Comparison of ENCODE assay signal across 1 cellular context in the genomic region with DNA sequence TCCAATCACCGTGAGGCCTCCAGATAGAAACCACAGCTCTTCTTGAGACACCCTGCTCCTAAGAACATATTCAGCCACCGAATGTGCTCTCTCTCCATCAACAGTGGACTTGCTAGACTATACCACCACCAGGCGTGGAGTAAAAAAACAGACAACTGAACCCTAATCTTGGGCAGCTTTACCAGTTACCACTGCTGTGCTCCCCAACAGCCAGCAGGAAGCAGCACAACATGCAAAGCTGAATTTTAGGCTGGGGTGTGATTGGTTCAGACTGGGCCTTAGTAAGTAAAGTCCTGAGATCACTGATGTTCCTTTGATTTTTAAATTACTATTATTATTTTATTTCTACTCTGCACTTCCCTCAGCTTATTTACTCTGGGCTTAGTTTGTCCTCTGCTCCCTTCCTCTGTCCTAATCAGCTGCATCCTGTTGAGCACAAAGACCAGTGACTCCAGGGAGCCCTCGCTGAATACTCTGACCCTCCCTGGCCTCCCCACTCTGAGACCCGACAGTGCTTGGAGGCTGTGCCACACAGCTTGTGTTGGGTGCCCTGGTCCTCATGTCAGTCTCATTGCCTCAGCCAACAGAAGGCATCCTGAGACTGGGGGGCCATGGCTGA.
TF ChIP-seq lines count a peak whose summit lies in the region.

No MANE protein-coding gene starts in this region.

TF ChIP-seq in HepG2, 621 proteins besides CTCF, POLR2A, EP300 and RAD21 (continued from another document):
- TF ChIP-seq, protein P1, sequence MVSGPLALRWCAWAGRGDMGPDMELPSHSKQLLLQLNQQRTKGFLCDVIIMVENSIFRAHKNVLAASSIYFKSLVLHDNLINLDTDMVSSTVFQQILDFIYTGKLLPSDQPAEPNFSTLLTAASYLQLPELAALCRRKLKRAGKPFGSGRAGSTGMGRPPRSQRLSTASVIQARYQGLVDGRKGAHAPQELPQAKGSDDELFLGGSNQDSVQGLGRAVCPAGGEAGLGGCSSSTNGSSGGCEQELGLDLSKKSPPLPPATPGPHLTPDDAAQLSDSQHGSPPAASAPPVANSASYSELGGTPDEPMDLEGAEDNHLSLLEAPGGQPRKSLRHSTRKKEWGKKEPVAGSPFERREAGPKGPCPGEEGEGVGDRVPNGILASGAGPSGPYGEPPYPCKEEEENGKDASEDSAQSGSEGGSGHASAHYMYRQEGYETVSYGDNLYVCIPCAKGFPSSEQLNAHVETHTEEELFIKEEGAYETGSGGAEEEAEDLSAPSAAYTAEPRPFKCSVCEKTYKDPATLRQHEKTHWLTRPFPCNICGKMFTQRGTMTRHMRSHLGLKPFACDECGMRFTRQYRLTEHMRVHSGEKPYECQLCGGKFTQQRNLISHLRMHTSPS (CRISPR knock-in tag; IDR thresholded peaks at IDR 0.05; ENCODE audit: low read depth) = no peak
- TF ChIP-seq CBX5 (CRISPR knock-in tag; IDR thresholded peaks at IDR 0.05; ENCODE audit: borderline replicate concordance) (0 out of 2 replicates have a peak, but pooled peaks have one; percentile 27), XRCC5 (optimal IDR thresholded peaks at IDR 0.05; ENCODE audit: low read length) (peak; percentile 62), ZNF672 (CRISPR knock-in tag; IDR thresholded peaks at IDR 0.05) (no peak), SAP130 (CRISPR knock-in tag; IDR thresholded peaks at IDR 0.05; ENCODE audit: low read depth) (0 out of 2 replicates have a peak, but pooled peaks have one; percentile 21), YEATS2 (CRISPR knock-in tag; IDR thresholded peaks at IDR 0.05; ENCODE audit: borderline replicate concordance) (0 out of 2 replicates have a peak, but pooled peaks have one; percentile 30), ZNF431 (CRISPR knock-in tag; IDR thresholded peaks at IDR 0.05; ENCODE audit: borderline replicate concordance, low read depth) (0 out of 2 replicates have a peak, but pooled peaks have one; percentile 20), RBM22 (optimal IDR thresholded peaks at IDR 0.05; ENCODE audit: low read length) (no peak), KLF13 (CRISPR knock-in tag; IDR thresholded peaks at IDR 0.05) (no peak), ZFP41 (CRISPR knock-in tag; IDR thresholded peaks at IDR 0.05; ENCODE audit: borderline replicate concordance) (no peak), NONO (IDR thresholded peaks at IDR 0.05) (no peak), NONO (CRISPR knock-in tag; conservative IDR thresholded peaks at IDR 0.05) (0 out of 2 replicates have a peak, but pooled peaks have one; percentile 21), SALL1 (CRISPR knock-in tag; IDR thresholded peaks at IDR 0.05) (0 out of 2 replicates have a peak, but pooled peaks have one; percentile 10), REPIN1 (CRISPR knock-in tag; IDR thresholded peaks at IDR 0.05; ENCODE audit: borderline replicate concordance, low read depth) (peak; percentile 55; the same call in 1 of the 2 replicates), RXRB (CRISPR knock-in tag; IDR thresholded peaks at IDR 0.05; ENCODE audit: borderline replicate concordance) (0 out of 2 replicates have a peak, but pooled peaks have one; percentile 29), PITX1 (CRISPR knock-in tag; IDR thresholded peaks at IDR 0.05) (peak; percentile 59), ZNF501 (CRISPR knock-in tag; IDR thresholded peaks at IDR 0.05) (0 out of 2 replicates have a peak, but pooled peaks have one; percentile 16), RBM39 (IDR thresholded peaks at IDR 0.05; ENCODE audit: low read depth, low read length, poor library complexity, severe bottlenecking) (no peak), PCBP2 (optimal IDR thresholded peaks at IDR 0.05; ENCODE audit: low read depth, low read length, poor library complexity, severe bottlenecking) (no peak)
- TF ChIP-seq, protein P2, sequence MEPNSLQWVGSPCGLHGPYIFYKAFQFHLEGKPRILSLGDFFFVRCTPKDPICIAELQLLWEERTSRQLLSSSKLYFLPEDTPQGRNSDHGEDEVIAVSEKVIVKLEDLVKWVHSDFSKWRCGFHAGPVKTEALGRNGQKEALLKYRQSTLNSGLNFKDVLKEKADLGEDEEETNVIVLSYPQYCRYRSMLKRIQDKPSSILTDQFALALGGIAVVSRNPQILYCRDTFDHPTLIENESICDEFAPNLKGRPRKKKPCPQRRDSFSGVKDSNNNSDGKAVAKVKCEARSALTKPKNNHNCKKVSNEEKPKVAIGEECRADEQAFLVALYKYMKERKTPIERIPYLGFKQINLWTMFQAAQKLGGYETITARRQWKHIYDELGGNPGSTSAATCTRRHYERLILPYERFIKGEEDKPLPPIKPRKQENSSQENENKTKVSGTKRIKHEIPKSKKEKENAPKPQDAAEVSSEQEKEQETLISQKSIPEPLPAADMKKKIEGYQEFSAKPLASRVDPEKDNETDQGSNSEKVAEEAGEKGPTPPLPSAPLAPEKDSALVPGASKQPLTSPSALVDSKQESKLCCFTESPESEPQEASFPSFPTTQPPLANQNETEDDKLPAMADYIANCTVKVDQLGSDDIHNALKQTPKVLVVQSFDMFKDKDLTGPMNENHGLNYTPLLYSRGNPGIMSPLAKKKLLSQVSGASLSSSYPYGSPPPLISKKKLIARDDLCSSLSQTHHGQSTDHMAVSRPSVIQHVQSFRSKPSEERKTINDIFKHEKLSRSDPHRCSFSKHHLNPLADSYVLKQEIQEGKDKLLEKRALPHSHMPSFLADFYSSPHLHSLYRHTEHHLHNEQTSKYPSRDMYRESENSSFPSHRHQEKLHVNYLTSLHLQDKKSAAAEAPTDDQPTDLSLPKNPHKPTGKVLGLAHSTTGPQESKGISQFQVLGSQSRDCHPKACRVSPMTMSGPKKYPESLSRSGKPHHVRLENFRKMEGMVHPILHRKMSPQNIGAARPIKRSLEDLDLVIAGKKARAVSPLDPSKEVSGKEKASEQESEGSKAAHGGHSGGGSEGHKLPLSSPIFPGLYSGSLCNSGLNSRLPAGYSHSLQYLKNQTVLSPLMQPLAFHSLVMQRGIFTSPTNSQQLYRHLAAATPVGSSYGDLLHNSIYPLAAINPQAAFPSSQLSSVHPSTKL (CRISPR knock-in tag; IDR thresholded peaks at IDR 0.05) = 0 out of 2 replicates have a peak, but pooled peaks have one; percentile 31
- TF ChIP-seq, protein P3, sequence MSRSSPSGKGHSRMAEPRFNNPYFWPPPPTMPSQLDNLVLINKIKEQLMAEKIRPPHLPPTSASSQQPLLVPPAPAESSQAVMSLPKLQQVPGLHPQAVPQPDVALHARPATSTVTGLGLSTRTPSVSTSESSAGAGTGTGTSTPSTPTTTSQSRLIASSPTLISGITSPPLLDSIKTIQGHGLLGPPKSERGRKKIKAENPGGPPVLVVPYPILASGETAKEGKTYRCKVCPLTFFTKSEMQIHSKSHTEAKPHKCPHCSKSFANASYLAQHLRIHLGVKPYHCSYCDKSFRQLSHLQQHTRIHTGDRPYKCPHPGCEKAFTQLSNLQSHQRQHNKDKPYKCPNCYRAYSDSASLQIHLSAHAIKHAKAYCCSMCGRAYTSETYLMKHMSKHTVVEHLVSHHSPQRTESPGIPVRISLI (CRISPR knock-in tag; IDR thresholded peaks at IDR 0.05; ENCODE audit: borderline replicate concordance) = peak; percentile 71; the same call in 1 of the 2 replicates
- TF ChIP-seq, protein P4, sequence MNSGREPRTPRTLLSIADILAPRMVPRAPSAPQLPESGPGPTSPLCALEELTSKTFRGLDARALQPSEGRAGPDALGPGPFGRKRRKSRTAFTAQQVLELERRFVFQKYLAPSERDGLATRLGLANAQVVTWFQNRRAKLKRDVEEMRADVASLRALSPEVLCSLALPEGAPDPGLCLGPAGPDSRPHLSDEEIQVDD (CRISPR knock-in tag; IDR thresholded peaks at IDR 0.05; ENCODE audit: borderline replicate concordance) = peak; percentile 22; the same call in 1 of the 2 replicates
- TF ChIP-seq, protein P5, sequence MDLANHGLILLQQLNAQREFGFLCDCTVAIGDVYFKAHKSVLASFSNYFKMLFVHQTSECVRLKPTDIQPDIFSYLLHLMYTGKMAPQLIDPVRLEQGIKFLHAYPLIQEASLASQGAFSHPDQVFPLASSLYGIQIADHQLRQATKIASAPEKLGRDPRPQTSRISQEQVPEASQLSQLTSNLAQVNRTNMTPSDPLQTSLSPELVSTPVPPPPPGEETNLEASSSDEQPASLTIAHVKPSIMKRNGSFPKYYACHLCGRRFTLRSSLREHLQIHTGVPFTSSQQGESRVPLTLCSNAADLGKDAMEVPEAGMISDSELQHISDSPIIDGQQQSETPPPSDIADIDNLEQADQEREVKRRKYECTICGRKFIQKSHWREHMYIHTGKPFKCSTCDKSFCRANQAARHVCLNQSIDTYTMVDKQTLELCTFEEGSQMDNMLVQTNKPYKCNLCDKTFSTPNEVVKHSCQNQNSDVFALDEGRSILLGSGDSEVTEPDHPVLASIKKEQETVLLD (CRISPR knock-in tag; IDR thresholded peaks at IDR 0.05; ENCODE audit: low read depth) = 0 out of 2 replicates have a peak, but pooled peaks have one; percentile 30
- TF ChIP-seq, protein P6, sequence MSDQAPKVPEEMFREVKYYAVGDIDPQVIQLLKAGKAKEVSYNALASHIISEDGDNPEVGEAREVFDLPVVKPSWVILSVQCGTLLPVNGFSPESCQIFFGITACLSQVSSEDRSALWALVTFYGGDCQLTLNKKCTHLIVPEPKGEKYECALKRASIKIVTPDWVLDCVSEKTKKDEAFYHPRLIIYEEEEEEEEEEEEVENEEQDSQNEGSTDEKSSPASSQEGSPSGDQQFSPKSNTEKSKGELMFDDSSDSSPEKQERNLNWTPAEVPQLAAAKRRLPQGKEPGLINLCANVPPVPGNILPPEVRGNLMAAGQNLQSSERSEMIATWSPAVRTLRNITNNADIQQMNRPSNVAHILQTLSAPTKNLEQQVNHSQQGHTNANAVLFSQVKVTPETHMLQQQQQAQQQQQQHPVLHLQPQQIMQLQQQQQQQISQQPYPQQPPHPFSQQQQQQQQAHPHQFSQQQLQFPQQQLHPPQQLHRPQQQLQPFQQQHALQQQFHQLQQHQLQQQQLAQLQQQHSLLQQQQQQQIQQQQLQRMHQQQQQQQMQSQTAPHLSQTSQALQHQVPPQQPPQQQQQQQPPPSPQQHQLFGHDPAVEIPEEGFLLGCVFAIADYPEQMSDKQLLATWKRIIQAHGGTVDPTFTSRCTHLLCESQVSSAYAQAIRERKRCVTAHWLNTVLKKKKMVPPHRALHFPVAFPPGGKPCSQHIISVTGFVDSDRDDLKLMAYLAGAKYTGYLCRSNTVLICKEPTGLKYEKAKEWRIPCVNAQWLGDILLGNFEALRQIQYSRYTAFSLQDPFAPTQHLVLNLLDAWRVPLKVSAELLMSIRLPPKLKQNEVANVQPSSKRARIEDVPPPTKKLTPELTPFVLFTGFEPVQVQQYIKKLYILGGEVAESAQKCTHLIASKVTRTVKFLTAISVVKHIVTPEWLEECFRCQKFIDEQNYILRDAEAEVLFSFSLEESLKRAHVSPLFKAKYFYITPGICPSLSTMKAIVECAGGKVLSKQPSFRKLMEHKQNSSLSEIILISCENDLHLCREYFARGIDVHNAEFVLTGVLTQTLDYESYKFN (CRISPR knock-in tag; conservative IDR thresholded peaks at IDR 0.05) = 0 out of 2 replicates have a peak, but pooled peaks have one; percentile 14
- TF ChIP-seq, protein P7, sequence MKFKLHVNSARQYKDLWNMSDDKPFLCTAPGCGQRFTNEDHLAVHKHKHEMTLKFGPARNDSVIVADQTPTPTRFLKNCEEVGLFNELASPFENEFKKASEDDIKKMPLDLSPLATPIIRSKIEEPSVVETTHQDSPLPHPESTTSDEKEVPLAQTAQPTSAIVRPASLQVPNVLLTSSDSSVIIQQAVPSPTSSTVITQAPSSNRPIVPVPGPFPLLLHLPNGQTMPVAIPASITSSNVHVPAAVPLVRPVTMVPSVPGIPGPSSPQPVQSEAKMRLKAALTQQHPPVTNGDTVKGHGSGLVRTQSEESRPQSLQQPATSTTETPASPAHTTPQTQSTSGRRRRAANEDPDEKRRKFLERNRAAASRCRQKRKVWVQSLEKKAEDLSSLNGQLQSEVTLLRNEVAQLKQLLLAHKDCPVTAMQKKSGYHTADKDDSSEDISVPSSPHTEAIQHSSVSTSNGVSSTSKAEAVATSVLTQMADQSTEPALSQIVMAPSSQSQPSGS (CRISPR knock-in tag; IDR thresholded peaks at IDR 0.05) = peak; percentile 32; the same call in 1 of the 2 replicates
- TF ChIP-seq, protein P8, sequence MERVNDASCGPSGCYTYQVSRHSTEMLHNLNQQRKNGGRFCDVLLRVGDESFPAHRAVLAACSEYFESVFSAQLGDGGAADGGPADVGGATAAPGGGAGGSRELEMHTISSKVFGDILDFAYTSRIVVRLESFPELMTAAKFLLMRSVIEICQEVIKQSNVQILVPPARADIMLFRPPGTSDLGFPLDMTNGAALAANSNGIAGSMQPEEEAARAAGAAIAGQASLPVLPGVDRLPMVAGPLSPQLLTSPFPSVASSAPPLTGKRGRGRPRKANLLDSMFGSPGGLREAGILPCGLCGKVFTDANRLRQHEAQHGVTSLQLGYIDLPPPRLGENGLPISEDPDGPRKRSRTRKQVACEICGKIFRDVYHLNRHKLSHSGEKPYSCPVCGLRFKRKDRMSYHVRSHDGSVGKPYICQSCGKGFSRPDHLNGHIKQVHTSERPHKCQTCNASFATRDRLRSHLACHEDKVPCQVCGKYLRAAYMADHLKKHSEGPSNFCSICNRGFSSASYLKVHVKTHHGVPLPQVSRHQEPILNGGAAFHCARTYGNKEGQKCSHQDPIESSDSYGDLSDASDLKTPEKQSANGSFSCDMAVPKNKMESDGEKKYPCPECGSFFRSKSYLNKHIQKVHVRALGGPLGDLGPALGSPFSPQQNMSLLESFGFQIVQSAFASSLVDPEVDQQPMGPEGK (CRISPR knock-in tag; IDR thresholded peaks at IDR 0.05) = 0 out of 2 replicates have a peak, but pooled peaks have one; percentile 22
TF ChIP-seq in HepG2: peak in this region for 20.
